In the genomic region with DNA sequence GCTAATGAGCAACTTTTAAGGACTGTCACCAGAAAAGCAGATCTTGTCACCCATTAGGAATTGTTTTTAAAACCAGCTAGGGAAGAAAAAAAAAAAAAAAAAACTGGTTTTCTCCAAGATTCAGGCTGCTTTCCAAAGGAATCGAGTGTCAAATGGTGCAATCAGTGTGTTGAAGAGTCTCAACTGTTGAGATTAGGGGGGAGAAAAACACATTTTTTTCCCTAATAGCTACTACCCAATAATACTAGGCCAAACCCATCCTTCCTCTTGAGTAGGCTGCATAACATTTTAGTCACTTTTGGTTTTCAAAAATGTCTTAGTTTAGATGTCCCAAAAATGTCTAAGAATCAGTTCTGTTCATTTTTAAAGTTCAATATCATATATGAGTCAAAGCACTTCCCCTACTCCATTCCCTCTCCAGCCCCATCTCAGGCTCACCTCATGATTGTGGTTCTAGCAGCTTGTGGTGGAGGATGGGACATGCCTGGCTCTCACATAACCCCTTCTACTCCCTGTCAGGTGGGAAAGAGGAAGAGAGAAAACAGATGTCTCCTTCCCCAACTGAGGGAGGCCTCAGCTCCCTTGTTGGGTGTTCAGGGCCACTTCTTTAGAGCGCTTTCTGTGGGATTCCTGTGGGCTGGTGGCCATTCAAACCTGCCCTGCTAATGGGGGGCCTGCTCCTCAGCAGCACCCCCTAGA, we compare ENCODE assay signal across 15 cellular contexts.
A peak's percentile ranks its signal among the peaks of the same experiment; 100 is the strongest.
DNase-seq lines count a peak whose midpoint lies in the region; ATAC-seq and TF ChIP-seq lines count a peak whose summit lies in the region.
"Had no signal": no experiment of that assay in that cellular context is flagged by ENCODE, and none has a peak within 500 bp of the region (broad histone marks: within the 10 kb centered on the region; RNA-seq: fewer than 3 reads in every experiment).

No MANE protein-coding gene starts in this region.

- no peak for DNase-seq in left ventricle myocardium inferior
- DNase-seq in right cardiac atrium: no peak
- no peak for DNase-seq in H9
- DNase-seq in uterus: no peak
- DNase-seq in cerebellar cortex (ENCODE audit: low spot score): no peak
- DNase-seq in body of pancreas: no peak
- DNase-seq in NCI-H345 treated with DMSO at 0.1 percent for 48 hours (lab: John Stamatoyannopoulos, UW; ENCODE audit: unreplicated experiment): no peak
- DNase-seq: activated CD4-positive, alpha-beta T cell treated with anti-CD3 and anti-CD28 coated beads, Interleukin-2, amount 10 ng/mL, durations not matched to agents 7 days and 5 days; activated T-cell treated with anti-CD3 and anti-CD28 coated beads, Interleukin-2, amount 50 U/mL, for 4 hours; CD4-positive, alpha-beta T cell; cerebellar nuclear complex; NCI-H2107; NCI-H82; stimulated activated naive CD4-positive, alpha-beta T cell treated with Interleukin-2 at 50 U/mL for 16 hours had no signal

- H3K9ac ChIP-seq in H9 (ENCODE audit: extremely low read depth, insufficient read length, low read length): no peak overlapping the region

- ATAC-seq in right cardiac atrium (no peak), HG03469 (IDR thresholded peaks at IDR 0.05; ENCODE audit: unreplicated experiment) (peak; percentile 78), body of pancreas (no peak)
- ATAC-seq: activated T-cell treated with anti-CD3 and anti-CD28 coated beads, Interleukin-2, amount 50 U/mL, for 4 hours had no signal

- H2AK5ac ChIP-seq in H9 (ENCODE audit: insufficient read length, low read length): no peak overlapping the region

- TF ChIP-seq CTCF in left ventricle myocardium inferior (IDR thresholded peaks at IDR 0.05; ENCODE audit: borderline replicate concordance) (no peak), H9 (conservative IDR thresholded peaks at IDR 0.05) (no peak), uterus (IDR thresholded peaks at IDR 0.05) (no peak), body of pancreas (IDR thresholded peaks at IDR 0.05) (no peak)

- no peaks in the 10 kb centered on the region for H3K79me2 ChIP-seq in H9 (ENCODE audit: insufficient read depth, low read length)

- H3K4ac ChIP-seq in H9 (ENCODE audit: low read depth, low read length): no peak overlapping the region

- H2BK120ac ChIP-seq in H9 (ENCODE audit: low read depth, low read length, poor library complexity, severe bottlenecking): no peak overlapping the region

- no peak overlapping the region for H3K23ac ChIP-seq in H9 (ENCODE audit: insufficient read length, low read depth, low read length)

- H2BK5ac ChIP-seq in H9 (ENCODE audit: insufficient read length, low read length): no peak overlapping the region

- TF ChIP-seq POLR2A in uterus (IDR thresholded peaks at IDR 0.05) (no peak), body of pancreas (IDR thresholded peaks at IDR 0.05) (no peak)

- H3K27ac Mint-ChIP-seq in H9: no peak overlapping the region
- H3K27ac Mint-ChIP-seq: activated CD4-positive, alpha-beta T cell treated with anti-CD3 and anti-CD28 coated beads, Interleukin-2, amount 10 ng/mL, durations not matched to agents 7 days and 5 days; CD4-positive, alpha-beta T cell had no signal

- no peaks in the 10 kb centered on the region for H3K4me1 ChIP-seq in left ventricle myocardium inferior
- H3K4me1 ChIP-seq in right cardiac atrium (ENCODE audit: control insufficient read depth, insufficient read depth, low read length): no peaks in the 10 kb centered on the region
- H3K4me1 ChIP-seq in H9 (ENCODE audit: insufficient read depth, low read length): no peaks in the 10 kb centered on the region
- peaks cover 0 to 7% of the 10 kb centered on the region in 2 donors for H3K4me1 ChIP-seq in uterus
- H3K4me1 ChIP-seq in body of pancreas: no peaks in the 10 kb centered on the region

- H2BK20ac ChIP-seq in H9 (ENCODE audit: low read depth, low read length, poor library complexity, severe bottlenecking): no peak overlapping the region

- H4K8ac ChIP-seq in H9 (replicated peaks; ENCODE audit: insufficient read length, low read depth, low read length): no peak overlapping the region

- H3K4me3 ChIP-seq in left ventricle myocardium inferior (no peak overlapping the region), right cardiac atrium (ENCODE audit: low read length) (no peak overlapping the region), uterus (no peak overlapping the region), body of pancreas (no peak overlapping the region)

- no peak overlapping the region for H3K4me3 Mint-ChIP-seq in H9
- H3K4me3 Mint-ChIP-seq: activated CD4-positive, alpha-beta T cell treated with anti-CD3 and anti-CD28 coated beads, Interleukin-2, amount 10 ng/mL, durations not matched to agents 7 days and 5 days; activated T-cell treated with anti-CD3 and anti-CD28 coated beads, Interleukin-2, amount 50 U/mL, for 4 hours; CD4-positive, alpha-beta T cell had no signal

- H3K9me3 ChIP-seq in left ventricle myocardium inferior (replicated peaks) (no peaks in the 10 kb centered on the region), right cardiac atrium (ENCODE audit: control insufficient read depth, low read length) (no peaks in the 10 kb centered on the region), H9 (ENCODE audit: control insufficient read depth, low read depth, low read length) (no peaks in the 10 kb centered on the region), uterus (no peaks in the 10 kb centered on the region), body of pancreas (no peaks in the 10 kb centered on the region)

- H4K5ac ChIP-seq in H9 (ENCODE audit: insufficient read length, low read depth, low read length): peak overlapping the region; percentile 46

- no peaks in the 10 kb centered on the region for H3K4me1 Mint-ChIP-seq in H9
- H3K4me1 Mint-ChIP-seq: activated CD4-positive, alpha-beta T cell treated with anti-CD3 and anti-CD28 coated beads, Interleukin-2, amount 10 ng/mL, durations not matched to agents 7 days and 5 days had no signal

- H2AFZ ChIP-seq in H9 (ENCODE audit: low read length): no peak overlapping the region

- H3K36me3 ChIP-seq in left ventricle myocardium inferior (no peaks in the 10 kb centered on the region), uterus (no peaks in the 10 kb centered on the region), body of pancreas (replicated peaks in 1 of 2; ENCODE audit: insufficient read depth in 1 of 2, low read depth in 2 of 2) (no peaks in the 10 kb centered on the region)

- H3K27me3 Mint-ChIP-seq in H9 (ENCODE audit: low read depth): no peaks in the 10 kb centered on the region
- H3K27me3 Mint-ChIP-seq: activated CD4-positive, alpha-beta T cell treated with anti-CD3 and anti-CD28 coated beads, Interleukin-2, amount 10 ng/mL, durations not matched to agents 7 days and 5 days had no signal

- H3K27ac ChIP-seq in left ventricle myocardium inferior (replicated peaks) (peak overlapping the region; percentile 16), right cardiac atrium (ENCODE audit: low read length) (no peak overlapping the region), H9 (ENCODE audit: insufficient read length, low read depth, low read length) (no peak overlapping the region), uterus (peak overlapping the region; percentile 57 to 62), body of pancreas (no peak overlapping the region)

- no peaks in the 10 kb centered on the region for H3K36me3 Mint-ChIP-seq in H9 (ENCODE audit: insufficient read depth in 1 of 3, low read depth in 3 of 3)

- no peaks in the 10 kb centered on the region for H3K9me3 Mint-ChIP-seq in H9
- H3K9me3 Mint-ChIP-seq: activated CD4-positive, alpha-beta T cell treated with anti-CD3 and anti-CD28 coated beads, Interleukin-2, amount 10 ng/mL, durations not matched to agents 7 days and 5 days; activated T-cell treated with anti-CD3 and anti-CD28 coated beads, Interleukin-2, amount 50 U/mL, for 4 hours; CD4-positive, alpha-beta T cell had no signal

- H3K14ac ChIP-seq in H9 (ENCODE audit: insufficient read depth, low read length): no peak overlapping the region

- H4K91ac ChIP-seq in H9 (ENCODE audit: insufficient read length, low read depth, low read length): no peak overlapping the region

- H4K20me1 ChIP-seq in H9 (ENCODE audit: control insufficient read depth, insufficient read depth, insufficient read length): no peaks in the 10 kb centered on the region

- intact Hi-C loops in left ventricle myocardium inferior (cut with micrococcal nuclease): no loop called here
- intact Hi-C loops in right cardiac atrium (cut with DNase I): no loop called here
- intact Hi-C loops in uterus (cut with DNase I; ENCODE audit: low total_unique reads): no loop called here
- intact Hi-C loops in body of pancreas (cut with DNase I): no loop called here

- no peak overlapping the region; the same call in 1 of the 2 replicates for H2BK15ac ChIP-seq in H9 (ENCODE audit: low read depth, low read length)

- no peaks in the 10 kb centered on the region for H3K79me1 ChIP-seq in H9 (ENCODE audit: insufficient read depth, low read depth, low read length, poor library complexity, severe bottlenecking)

- no peaks in the 10 kb centered on the region for H3K23me2 ChIP-seq in H9 (ENCODE audit: insufficient read length, low read depth, low read length, poor library complexity, severe bottlenecking)

- no peak overlapping the region for H2BK12ac ChIP-seq in H9 (ENCODE audit: insufficient read length, low read depth, low read length)

- no peak overlapping the region for H3K4me2 ChIP-seq in H9 (ENCODE audit: insufficient read depth, insufficient read length, low read length)

- H3T11ph ChIP-seq in H9 (ENCODE audit: low read length): no peak overlapping the region

- H3K18ac ChIP-seq in H9 (ENCODE audit: insufficient read length, low read depth, low read length): no peak overlapping the region

- H3K56ac ChIP-seq in H9 (ENCODE audit: insufficient read length, low read depth, low read length): no peak overlapping the region

- 64% methylated on average over 2 of the region's 2 CpGs for WGBS in right cardiac atrium
- no CpG with 5 or more reads among the region's 2 CpGs for WGBS in H9 (ENCODE audit: extremely low coverage, insufficient read length, low lambda C conversion rate)
- 63 to 66% methylated on average over 2 of the region's 2 CpGs for WGBS in body of pancreas, 2 donors

- H3K27me3 ChIP-seq in left ventricle myocardium inferior (ENCODE audit: low read depth) (peaks cover 5% of the 10 kb centered on the region), right cardiac atrium (ENCODE audit: control insufficient read depth, insufficient read depth) (no peaks in the 10 kb centered on the region), H9 (ENCODE audit: insufficient read depth, low read length) (no peaks in the 10 kb centered on the region), uterus (no peaks in the 10 kb centered on the region), body of pancreas (no peaks in the 10 kb centered on the region)

Comparison
In these comparisons a context has a peak if more than half of its experiments do, and no peak if none do; other contexts are left out.
1. H3K27ac ChIP-seq: peak in left ventricle myocardium inferior (single experiment) and uterus (2 of 2); none in right cardiac atrium (single experiment), H9 (single experiment) and body of pancreas (0 of 4).